15 cellular contexts compared by ENCODE assay signal in genomic region chr19:18486746-18487145, GRCh38. TPM values are rescaled to one million over a fixed set of nuclear protein-coding genes. Genes with fewer than 3 reads are reported as not detected.
A peak's percentile ranks its signal among the peaks of the same experiment; 100 is the strongest.
DNase-seq lines count a peak whose midpoint lies in the region; ATAC-seq and TF ChIP-seq lines count a peak whose summit lies in the region.
"Had no signal": no experiment of that assay in that cellular context is flagged by ENCODE, and none has a peak within 500 bp of the region (broad histone marks: within the 10 kb centered on the region; RNA-seq: fewer than 3 reads in every experiment).

No MANE protein-coding gene starts in this region.

- intact Hi-C loops in colonic mucosa (cut with DNase I), result no loop called here

- peak overlapping the region in 1 of 2 donors; percentile 41 for H3K9ac ChIP-seq in colonic mucosa (ENCODE audit: low read depth in 2 of 2, low read length in 2 of 2)

- H3K4me1 Mint-ChIP-seq in CD4-positive, CD25-positive, alpha-beta regulatory T cell, result peaks cover 0 to 53% (median 27%) of the 10 kb centered on the region in 4 donors
- peaks cover 46% of the 10 kb centered on the region for H3K4me1 Mint-ChIP-seq in osteocyte (ENCODE audit: unreplicated experiment)

- ATAC-seq in CD4-positive, CD25-positive, alpha-beta regulatory T cell (ENCODE audit: low read depth in 2 of 2), result no peak
- ATAC-seq in left lobe of liver, result no peak
- ATAC-seq in HG03520 (IDR thresholded peaks at IDR 0.05; ENCODE audit: unreplicated experiment), result no peak
- no peak for ATAC-seq in activated CD4-positive, CD25-positive, alpha-beta regulatory T cell treated with anti-CD3 and anti-CD28 coated beads, Interleukin-2, amount 50 U/mL, for 24 hours
- ATAC-seq: Panc1; stimulated activated memory B cell treated with anti-CD40 and anti-IgM and Interleukin-4, amounts not matched to agents 10 μg/mL and 1 μg/mL and 100 μg/mL, for 72 hours had no signal

- no peaks in the 10 kb centered on the region for H3K27me3 Mint-ChIP-seq in CD4-positive, CD25-positive, alpha-beta regulatory T cell
- no peaks in the 10 kb centered on the region for H3K27me3 Mint-ChIP-seq in osteocyte (ENCODE audit: unreplicated experiment)
- H3K27me3 Mint-ChIP-seq: naive B cell; stimulated activated memory B cell treated with anti-CD40 and anti-IgM and Interleukin-4, amounts not matched to agents 10 μg/mL and 1 μg/mL and 100 μg/mL, for 72 hours had no signal

- no peaks in the 10 kb centered on the region for H3K36me3 ChIP-seq in CD4-positive, CD25-positive, alpha-beta regulatory T cell (ENCODE audit: control insufficient read depth, insufficient read depth, low read length)
- H3K36me3 ChIP-seq in HEK293 (ENCODE audit: control insufficient read depth in 2 of 2, insufficient read depth in 1 of 2, low read length in 2 of 2), result no peaks in the 10 kb centered on the region
- H3K36me3 ChIP-seq in colonic mucosa, result no peaks in the 10 kb centered on the region

- TF ChIP-seq CTCF in HEK293 (tag by site-specific recombination; IDR thresholded peaks at IDR 0.05), result no peak
- no peak for TF ChIP-seq CTCF in colonic mucosa (IDR thresholded peaks at IDR 0.05)
- no peak for TF ChIP-seq CTCF in osteocyte (IDR thresholded peaks at IDR 0.05)

- peak overlapping the region in 1 of 4 donors; percentile 62 for H3K4me3 Mint-ChIP-seq in CD4-positive, CD25-positive, alpha-beta regulatory T cell
- H3K4me3 Mint-ChIP-seq in osteocyte (ENCODE audit: unreplicated experiment), result no peak overlapping the region
- H3K4me3 Mint-ChIP-seq: stimulated activated memory B cell treated with anti-CD40 and anti-IgM and Interleukin-4, amounts not matched to agents 10 μg/mL and 1 μg/mL and 100 μg/mL, for 72 hours had no signal

- peaks cover 18% of the 10 kb centered on the region for H3K4me1 ChIP-seq in CD4-positive, CD25-positive, alpha-beta regulatory T cell (ENCODE audit: control insufficient read depth, insufficient read depth, low read length, poor library complexity, severe bottlenecking)
- H3K4me1 ChIP-seq in HEK293 (ENCODE audit: control insufficient read depth, insufficient read depth, low read length), result peaks cover 10% of the 10 kb centered on the region
- peaks cover 23% of the 10 kb centered on the region for H3K4me1 ChIP-seq in colonic mucosa

- H3K4me3 ChIP-seq in CD4-positive, CD25-positive, alpha-beta regulatory T cell (ENCODE audit: low read depth, low read length), result no peak overlapping the region
- H3K4me3 ChIP-seq in HEK293 (ENCODE audit: low read depth, low read length) (no peak overlapping the region), colonic mucosa (no peak overlapping the region)

- no peak overlapping the region for H3K27ac ChIP-seq in CD4-positive, CD25-positive, alpha-beta regulatory T cell (ENCODE audit: insufficient read depth, low read length, poor library complexity, severe bottlenecking)
- H3K27ac ChIP-seq in HEK293 (ENCODE audit: extremely low read depth, low read depth, low read length) (no peak overlapping the region), colonic mucosa (peak overlapping the region; percentile 62)
- H3K27ac ChIP-seq: HL-60 had no signal

- no peaks in the 10 kb centered on the region for H3K27me3 ChIP-seq in CD4-positive, CD25-positive, alpha-beta regulatory T cell (ENCODE audit: control insufficient read depth, insufficient read depth, low read length)
- no peaks in the 10 kb centered on the region for H3K27me3 ChIP-seq in colonic mucosa

- H3K9me3 ChIP-seq in CD4-positive, CD25-positive, alpha-beta regulatory T cell (ENCODE audit: control insufficient read depth in 2 of 2, low read length in 2 of 2), result no peaks in the 10 kb centered on the region
- H3K9me3 ChIP-seq in HEK293 (ENCODE audit: control insufficient read depth, insufficient read depth, low read depth, low read length), result no peaks in the 10 kb centered on the region
- H3K9me3 ChIP-seq in colonic mucosa, result no peaks in the 10 kb centered on the region

- POLR2A ChIA-PET in HEK293 (lab: Yijun Ruan, JAX), result interaction anchor here (0.6 to 1.0 kb wide), 3 partner anchors 33 to 107 kb away, joined by 3 to 5 read pairs (median 3); partner anchors contain the start of gene REX1BD

- peak overlapping the region; percentile 69 to 96 (median 80) for H3K27ac Mint-ChIP-seq in CD4-positive, CD25-positive, alpha-beta regulatory T cell
- peak overlapping the region; percentile 81 for H3K27ac Mint-ChIP-seq in osteocyte (ENCODE audit: unreplicated experiment)
- H3K27ac Mint-ChIP-seq: stimulated activated memory B cell treated with anti-CD40 and anti-IgM and Interleukin-4, amounts not matched to agents 10 μg/mL and 1 μg/mL and 100 μg/mL, for 72 hours had no signal

- H3K9me3 Mint-ChIP-seq in CD4-positive, CD25-positive, alpha-beta regulatory T cell, result no peaks in the 10 kb centered on the region
- no peaks in the 10 kb centered on the region for H3K9me3 Mint-ChIP-seq in osteocyte (ENCODE audit: unreplicated experiment)
- H3K9me3 Mint-ChIP-seq: naive B cell; stimulated activated memory B cell treated with anti-CD40 and anti-IgM and Interleukin-4, amounts not matched to agents 10 μg/mL and 1 μg/mL and 100 μg/mL, for 72 hours had no signal

- no peaks in the 10 kb centered on the region for H3K36me3 Mint-ChIP-seq in CD4-positive, CD25-positive, alpha-beta regulatory T cell
- no peaks in the 10 kb centered on the region for H3K36me3 Mint-ChIP-seq in osteocyte (ENCODE audit: unreplicated experiment)
- H3K36me3 Mint-ChIP-seq: naive B cell had no signal

- DNase-seq in CD4-positive, CD25-positive, alpha-beta regulatory T cell, result no peak
- DNase-seq in colonic mucosa (no peak), osteocyte (ENCODE audit: extremely low spot score, unreplicated experiment) (no peak), left lobe of liver (ENCODE audit: low spot score) (no peak), NCI-H1105 (lab: John Stamatoyannopoulos, UW) (no peak)
- DNase-seq: Karpas-422, naive B cell, NCI-H1694 treated with DMSO at 0.1 percent for 48 hours, NCI-H524 treated with DMSO at 0.1 percent for 48 hours had no signal

- CTCF ChIA-PET in HEK293 (lab: Yijun Ruan, JAX), result interaction anchor here (1.0 to 3.1 kb wide), 8 partner anchors 10 to 107 kb away, joined by 3 to 18 read pairs (median 6); no protein-coding TSS in a partner anchor

TF ChIP-seq in HEK293, 187 proteins besides CTCF, POLR2A, EP300 and RAD21:
- TF ChIP-seq ZNF341 (tag by site-specific recombination; IDR thresholded peaks at IDR 0.05; ENCODE audit: low read depth) (0 out of 2 replicates have a peak, but pooled peaks have one; percentile 10), HIC1 (tag by site-specific recombination; IDR thresholded peaks at IDR 0.05) (peak; percentile 55; the same call in 1 of the 2 replicates), ZNF391 (tag by site-specific recombination; IDR thresholded peaks at IDR 0.05; ENCODE audit: borderline replicate concordance, low read depth) (no peak)

RNA-seq across cellular contexts. Expression of gene ELL, which starts 35.1 kb away (rescaled TPM):
- 53.6 TPM for total RNA-seq in CD4-positive, CD25-positive, alpha-beta regulatory T cell
- polyA plus RNA-seq in CD4-positive, CD25-positive, alpha-beta regulatory T cell, result 10 to 100 TPM in 1 of 4 donors, 1 to 10 TPM in 3; 7.7 to 11.8 (median 9.7) TPM
- total RNA-seq in colonic mucosa (10 to 100 TPM; 16.3 to 18.6 TPM), osteocyte (17.6 and 18.3 TPM in 2 replicates), left lobe of liver (11.2 TPM)

RNA-seq across cellular contexts. Expression of gene ISYNA1, which starts 48.8 kb away (rescaled TPM):
- 26.2 TPM for total RNA-seq in CD4-positive, CD25-positive, alpha-beta regulatory T cell
- polyA plus RNA-seq in CD4-positive, CD25-positive, alpha-beta regulatory T cell, result 10 to 100 TPM; 11.3 to 26.0 (median 21.4) TPM
- 10 to 100 TPM; 17.7 to 25.7 TPM for total RNA-seq in colonic mucosa
- total RNA-seq in osteocyte, result 159 and 178 TPM in 2 replicates
- 10.2 TPM for total RNA-seq in left lobe of liver

RNA-seq across cellular contexts. Expression of gene FKBP8, which starts 56.6 kb away (rescaled TPM):
- total RNA-seq in CD4-positive, CD25-positive, alpha-beta regulatory T cell, result 186 TPM
- 100 to 1,000 TPM; 106 to 118 (median 117) TPM for polyA plus RNA-seq in CD4-positive, CD25-positive, alpha-beta regulatory T cell
- 100 to 1,000 TPM; 190 to 200 TPM for total RNA-seq in colonic mucosa
- 242 and 253 TPM in 2 replicates for total RNA-seq in osteocyte
- 116 TPM for total RNA-seq in left lobe of liver
